In the genomic region with DNA sequence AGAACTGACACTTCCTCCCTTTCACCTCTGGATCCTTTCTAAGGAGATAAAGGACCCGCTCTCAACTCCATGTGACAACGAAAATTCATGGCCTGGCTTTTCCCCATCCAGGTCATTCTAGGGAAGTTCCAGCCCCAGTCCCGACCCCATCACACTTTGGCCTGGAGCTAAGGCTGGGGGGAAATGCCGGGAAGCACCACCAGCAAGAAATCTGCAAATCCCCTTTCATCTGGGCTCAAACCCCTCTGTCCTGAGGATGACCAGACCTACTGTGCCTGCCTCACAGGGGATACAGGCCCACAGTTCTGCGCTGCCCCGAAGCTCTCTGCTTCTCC, we compare ENCODE assay signal across 13 cellular contexts. TPM values are rescaled to one million over a fixed set of nuclear protein-coding genes. Genes with fewer than 3 reads are reported as not detected.
DNase-seq lines count a peak whose midpoint lies in the region; ATAC-seq and TF ChIP-seq lines count a peak whose summit lies in the region.
"Had no signal": no experiment of that assay in that cellular context is flagged by ENCODE, and none has a peak within 500 bp of the region (broad histone marks: within the 10 kb centered on the region; RNA-seq: fewer than 3 reads in every experiment).

No MANE protein-coding gene starts in this region.

- H3K36me3 ChIP-seq in left ventricle myocardium inferior = no peaks in the 10 kb centered on the region
- H3K36me3 ChIP-seq in upper lobe of right lung = no peaks in the 10 kb centered on the region

- H3K27me3 Mint-ChIP-seq in natural killer cell treated with Interleukin-12 subunit alpha and Interleukin-12 subunit beta and Interleukin-15 and Interleukin-18, amount 100 ng/mL, for 72 hours = peaks cover 55 to 59% of the 10 kb centered on the region in 2 donors

- intact Hi-C loops in left ventricle myocardium inferior (cut with micrococcal nuclease) = no loop called here
- intact Hi-C loops in left ventricle myocardium superior (cut with micrococcal nuclease) = no loop called here
- intact Hi-C loops in upper lobe of right lung (cut with DNase I) = no loop called here

- H3K4me1 ChIP-seq in left ventricle myocardium inferior = peaks cover 83% of the 10 kb centered on the region
- H3K4me1 ChIP-seq in upper lobe of right lung = peaks cover 36% of the 10 kb centered on the region
- H3K4me1 ChIP-seq: BLaER1 had no signal

- H3K27ac Mint-ChIP-seq in natural killer cell treated with Interleukin-12 subunit alpha and Interleukin-12 subunit beta and Interleukin-15 and Interleukin-18, amount 100 ng/mL, for 72 hours = no peak overlapping the region
- H3K27ac Mint-ChIP-seq: memory B cell had no signal

- H3K4me3 Mint-ChIP-seq in natural killer cell treated with Interleukin-12 subunit alpha and Interleukin-12 subunit beta and Interleukin-15 and Interleukin-18, amount 100 ng/mL, for 72 hours = no peak overlapping the region

- H3K27ac ChIP-seq in left ventricle myocardium inferior (replicated peaks) (peak overlapping the region; percentile 89), upper lobe of right lung (no peak overlapping the region)
- H3K27ac ChIP-seq: BLaER1 had no signal

- no peaks in the 10 kb centered on the region for H3K9me3 Mint-ChIP-seq in natural killer cell treated with Interleukin-12 subunit alpha and Interleukin-12 subunit beta and Interleukin-15 and Interleukin-18, amount 100 ng/mL, for 72 hours
- H3K9me3 Mint-ChIP-seq: memory B cell had no signal

- H3K4me3 ChIP-seq in left ventricle myocardium inferior (peak overlapping the region; percentile 68), cardiac fibroblast (replicated peaks in 1 of 2; ENCODE audit: low read depth in 2 of 2, low read length in 2 of 2) (peak overlapping the region; percentile 63 to 64), upper lobe of right lung (peak overlapping the region; percentile 46)
- H3K4me3 ChIP-seq: BLaER1 had no signal

- ATAC-seq in left ventricle myocardium superior (no peak), upper lobe of right lung (no peak), left lobe of liver (no peak)
- ATAC-seq in natural killer cell treated with Interleukin-12 subunit alpha and Interleukin-12 subunit beta and Interleukin-15 and Interleukin-18, amount 100 ng/mL, for 72 hours = no peak

- DNase-seq in left ventricle myocardium inferior (no peak), left ventricle myocardium superior (no peak), cardiac fibroblast (ENCODE audit: low read depth in 2 of 2) (no peak), upper lobe of right lung (no peak), left lobe of liver (ENCODE audit: low spot score) (no peak), NCI-H2196 treated with DMSO at 0.1 percent for 48 hours (lab: John Stamatoyannopoulos, UW; ENCODE audit: unreplicated experiment) (no peak), epidermal melanocyte (ENCODE audit: insufficient read length, low spot score) (no peak)
- peak; percentile 10 for DNase-seq in natural killer cell treated with Interleukin-12 subunit alpha and Interleukin-12 subunit beta and Interleukin-15 and Interleukin-18, amount 100 ng/mL, for 72 hours (ENCODE audit: low spot score)
- DNase-seq: activated gamma-delta T cell treated with Interleukin-2 at 50 U/mL for 16 hours, GDM1 had no signal

- peaks cover 6 to 14% of the 10 kb centered on the region in 2 donors for H3K4me1 Mint-ChIP-seq in natural killer cell treated with Interleukin-12 subunit alpha and Interleukin-12 subunit beta and Interleukin-15 and Interleukin-18, amount 100 ng/mL, for 72 hours (ENCODE audit: low read depth in 2 of 2)

- H3K27me3 ChIP-seq in left ventricle myocardium inferior (ENCODE audit: low read depth) = peaks cover 100% of the 10 kb centered on the region
- H3K27me3 ChIP-seq in upper lobe of right lung = peaks cover 98% of the 10 kb centered on the region

- H3K9me3 ChIP-seq in left ventricle myocardium inferior (replicated peaks) (no peaks in the 10 kb centered on the region), upper lobe of right lung (no peaks in the 10 kb centered on the region)

- no peak for TF ChIP-seq CTCF in left ventricle myocardium inferior (IDR thresholded peaks at IDR 0.05; ENCODE audit: borderline replicate concordance)
- no peak for TF ChIP-seq CTCF in cardiac fibroblast (IDR thresholded peaks at IDR 0.05; ENCODE audit: low read depth, low read length)
- TF ChIP-seq CTCF in upper lobe of right lung (IDR thresholded peaks at IDR 0.05) = no peak

- no peaks in the 10 kb centered on the region for H3K36me3 Mint-ChIP-seq in natural killer cell treated with Interleukin-12 subunit alpha and Interleukin-12 subunit beta and Interleukin-15 and Interleukin-18, amount 100 ng/mL, for 72 hours
- H3K36me3 Mint-ChIP-seq: memory B cell had no signal

RNA-seq across cellular contexts. Expression of a gene that starts 1.3 kb away (rescaled TPM):
- 0.91 TPM for total RNA-seq in left ventricle myocardium inferior
- 0.40 TPM for total RNA-seq in left ventricle myocardium superior
- total RNA-seq in natural killer cell treated with Interleukin-12 subunit alpha and Interleukin-12 subunit beta and Interleukin-15 and Interleukin-18, amount 100 ng/mL, for 72 hours = not detected
- total RNA-seq in upper lobe of right lung = not detected
- not detected for total RNA-seq in left lobe of liver
- total RNA-seq: dermis blood vessel endothelial cell had no signal
